ENCODE assay signal across 1 cellular context in genomic region chrX:135973548-135974278, GRCh38.
TF ChIP-seq lines count a peak whose summit lies in the region.

Gene MMGT1 (minus strand): TSS chrX:135973988. CDS start chrX:135973675, 313 bp downstream.

TF ChIP-seq in K562, 482 proteins besides CTCF, POLR2A, EP300 and RAD21 (continued from another document and continues in another):
- TF ChIP-seq ZNF318 (IDR thresholded peaks at IDR 0.05; ENCODE audit: borderline replicate concordance in 1 of 2, low read depth in 1 of 2), result no peak
- TF ChIP-seq FUS (optimal IDR thresholded peaks at IDR 0.05; ENCODE audit: low read depth, low read length), result no peak
- TF ChIP-seq HLTF (IDR thresholded peaks at IDR 0.05), result 0 out of 2 replicates have a peak, but pooled peaks have one; percentile 36
- no peak for TF ChIP-seq PRDM10 (IDR thresholded peaks at IDR 0.05; ENCODE audit: partially characterized antibody)
- TF ChIP-seq E2F1 (CRISPR knock-in tag; IDR thresholded peaks at IDR 0.05), result peak; percentile 55
- no peak for TF ChIP-seq SP2 (IDR thresholded peaks at IDR 0.05; ENCODE audit: extremely low read depth, low read depth, low read length, poor library complexity, severe bottlenecking)
- TF ChIP-seq ZNF124 (CRISPR knock-in tag; IDR thresholded peaks at IDR 0.05), result no peak
- TF ChIP-seq ARID3B (CRISPR knock-in tag; IDR thresholded peaks at IDR 0.05; ENCODE audit: borderline replicate concordance), result no peak
- TF ChIP-seq SRSF1 (IDR thresholded peaks at IDR 0.05; ENCODE audit: low read depth, low read length), result no peak
- no peak for TF ChIP-seq ZNF184 (CRISPR knock-in tag; IDR thresholded peaks at IDR 0.05)
- TF ChIP-seq ZNF766 (CRISPR knock-in tag; conservative IDR thresholded peaks at IDR 0.05), result 0 out of 2 replicates have a peak, but pooled peaks have one; percentile 32
- no peak for TF ChIP-seq STAT5A (IDR thresholded peaks at IDR 0.05; ENCODE audit: borderline replicate concordance, low read length)
- no peak for TF ChIP-seq ARID3A (IDR thresholded peaks at IDR 0.05; ENCODE audit: borderline replicate concordance, low read depth, low read length)
- TF ChIP-seq USF2 (CRISPR knock-in tag; IDR thresholded peaks at IDR 0.05), result no peak
- TF ChIP-seq SMARCA5 (IDR thresholded peaks at IDR 0.05), result no peak
- TF ChIP-seq MLLT1 (IDR thresholded peaks at IDR 0.05), result peak in 1 of 2 experiments; percentile 43; a peak in 1 of 4 replicates
- TF ChIP-seq ETV6 (IDR thresholded peaks at IDR 0.05; ENCODE audit: borderline replicate concordance in 1 of 2, low read depth in 2 of 2, low read length in 1 of 2), result no peak
- TF ChIP-seq ETV6 (CRISPR knock-in tag; IDR thresholded peaks at IDR 0.05; ENCODE audit: borderline replicate concordance), result no peak
- TF ChIP-seq SMARCE1 (IDR thresholded peaks at IDR 0.05), result peak; percentile 44; the same call in 1 of the 2 replicates
- no peak for TF ChIP-seq KDM4B (IDR thresholded peaks at IDR 0.05; ENCODE audit: borderline replicate concordance in 2 of 2, low read depth in 1 of 2)
- TF ChIP-seq OTX1 (CRISPR knock-in tag; IDR thresholded peaks at IDR 0.05), result no peak
- TF ChIP-seq FOSL1 (tag; conservative IDR thresholded peaks at IDR 0.05), result peak; percentile 52
- TF ChIP-seq ZZZ3 (IDR thresholded peaks at IDR 0.05), result no peak
- TF ChIP-seq ZNF431 (CRISPR knock-in tag; IDR thresholded peaks at IDR 0.05), result no peak
- no peak for TF ChIP-seq ID3 (CRISPR knock-in tag; IDR thresholded peaks at IDR 0.05)
- no peak for TF ChIP-seq ID3 (tag; IDR thresholded peaks at IDR 0.05)
- no peak for TF ChIP-seq TAF15 (IDR thresholded peaks at IDR 0.05; ENCODE audit: low read depth, low read length)
- TF ChIP-seq PKNOX1 (IDR thresholded peaks at IDR 0.05), result no peak
- TF ChIP-seq MEIS2 (IDR thresholded peaks at IDR 0.05; ENCODE audit: partially characterized antibody), result no peak
- TF ChIP-seq POLR3G (IDR thresholded peaks at IDR 0.05; ENCODE audit: extremely low read depth, insufficient read length, insufficient replicate concordance), result no peak
- no peak for TF ChIP-seq CEBPB (tag; IDR thresholded peaks at IDR 0.05)
- TF ChIP-seq EGR1 (conservative IDR thresholded peaks at IDR 0.05), result peak; percentile 42
- TF ChIP-seq ZSCAN32 (CRISPR knock-in tag; IDR thresholded peaks at IDR 0.05), result no peak
- TF ChIP-seq HCFC1 (IDR thresholded peaks at IDR 0.05; ENCODE audit: low read depth, low read length), result peak; percentile 59
- TF ChIP-seq ZNF699 (CRISPR knock-in tag; IDR thresholded peaks at IDR 0.05; ENCODE audit: insufficient replicate concordance), result no peak
- no peak for TF ChIP-seq HDAC6 (IDR thresholded peaks at IDR 0.05; ENCODE audit: low read depth, low read length)
